Comparison of ENCODE assay signal across 34 cellular contexts in the genomic region with DNA sequence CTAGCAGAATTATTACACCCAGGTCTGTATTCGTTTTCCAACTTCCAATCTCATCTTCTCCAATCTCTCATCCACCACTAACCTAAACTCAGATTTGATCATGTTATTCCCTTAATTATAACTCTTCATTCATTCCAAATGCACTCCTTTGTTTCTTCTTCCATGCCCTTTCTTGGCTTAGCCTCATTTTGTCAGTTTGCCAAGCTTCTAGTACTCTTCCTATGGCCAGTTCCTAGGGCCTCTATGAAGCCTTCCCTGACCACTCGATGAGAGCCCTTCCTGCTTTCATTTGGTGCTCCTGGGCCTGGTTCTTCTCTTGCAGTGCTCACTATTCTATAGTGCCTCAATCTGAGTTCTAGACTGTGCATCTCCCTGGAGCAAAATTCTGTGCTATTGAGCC. TPM values are rescaled to one million over a fixed set of nuclear protein-coding genes. Genes with fewer than 3 reads are reported as not detected.
"Had no signal": no experiment of that assay in that cellular context is flagged by ENCODE, and none has a peak within 500 bp of the region (broad histone marks: within the 10 kb centered on the region; RNA-seq: fewer than 3 reads in every experiment).

No MANE protein-coding gene starts in this region.

- H3K4me3 Mint-ChIP-seq: activated naive CD8-positive, alpha-beta T cell treated with anti-CD3 and anti-CD28 coated beads, Interleukin-2, amount 50 U/mL, for 24 hours; activated T-helper 1 cell treated with anti-CD3 and anti-CD28 coated beads, Interleukin-12 subunit alpha, Interleukin-12 subunit beta, Interleukin-2, Interleukin-4 antibody, amounts not matched to agents 30 ng/mL and 10 ng/mL and 1 ng/mL, durations not matched to agents 14 hours and 24 hours and 36 hours; endodermal cell; immature natural killer cell; nephron progenitor cell; stimulated activated naive B cell treated with anti-CD40 and anti-IgM and Interleukin-4, amounts not matched to agents 10 μg/mL and 1 μg/mL and 100 μg/mL, for 72 hours; T-helper 1 cell treated with Interleukin-12 subunit alpha and Interleukin-12 subunit beta and Interleukin-4 antibody, amounts not matched to agents 30 μg/mL and 1 μg/mL, for 36 hours had no signal

- H3K9me3 Mint-ChIP-seq: activated naive CD8-positive, alpha-beta T cell treated with anti-CD3 and anti-CD28 coated beads, Interleukin-2, amount 50 U/mL, for 24 hours; activated T-helper 1 cell treated with anti-CD3 and anti-CD28 coated beads, Interleukin-12 subunit alpha, Interleukin-12 subunit beta, Interleukin-2, Interleukin-4 antibody, amounts not matched to agents 30 ng/mL and 10 ng/mL and 1 ng/mL, durations not matched to agents 14 hours and 24 hours and 36 hours; endodermal cell; immature natural killer cell; nephron progenitor cell; stimulated activated naive B cell treated with anti-CD40 and anti-IgM and Interleukin-4, amounts not matched to agents 10 μg/mL and 1 μg/mL and 100 μg/mL, for 72 hours; T-helper 1 cell treated with Interleukin-12 subunit alpha and Interleukin-12 subunit beta and Interleukin-4 antibody, amounts not matched to agents 30 μg/mL and 1 μg/mL, for 36 hours had no signal

- H3K36me3 Mint-ChIP-seq: immature natural killer cell had no signal

- DNase-seq: activated CD4-positive, alpha-beta T cell treated with anti-CD3 and anti-CD28 coated beads for 48 hours; activated CD4-positive, alpha-beta T cell treated with anti-CD3 and anti-CD28 coated beads, Interleukin-2, amount 50 U/mL, for 48 hours; activated CD8-positive, alpha-beta memory T cell treated with anti-CD3 and anti-CD28 coated beads, Interleukin-2, amount 50 U/mL, for 4 hours; activated gamma-delta T cell; activated naive CD4-positive, alpha-beta T cell treated with anti-CD3 and anti-CD28 coated beads, Interleukin-2, amount 50 U/mL, for 16 hours; activated naive CD8-positive, alpha-beta T cell treated with anti-CD3 and anti-CD28 coated beads, Interleukin-2, amount 50 U/mL, for 24 hours; activated T-cell treated with anti-CD3 and anti-CD28 coated beads, Interleukin-2, amount 50 U/mL, for 1 hour; amygdala; caudate nucleus; cortex of kidney; endodermal cell; esophagus squamous epithelium; gastrocnemius medialis; hypothalamus; immature natural killer cell; kidney; lower lobe of right lung; mucosa of descending colon; nephron progenitor cell; retina; sigmoid colon; small intestine; stimulated activated naive B cell treated with anti-CD40 and anti-IgM and Interleukin-4, amounts not matched to agents 10 μg/mL and 1 μg/mL and 100 μg/mL, for 72 hours; stomach; SW 1271; T-helper 9 cell; tibial artery; upper lobe of right lung had no signal

- H3K27me3 Mint-ChIP-seq: activated naive CD8-positive, alpha-beta T cell treated with anti-CD3 and anti-CD28 coated beads, Interleukin-2, amount 50 U/mL, for 24 hours had no signal

- ATAC-seq: activated naive CD8-positive, alpha-beta T cell treated with anti-CD3 and anti-CD28 coated beads, Interleukin-2, amount 50 U/mL, for 24 hours; gastrocnemius medialis; lower lobe of right lung; mucosa of descending colon; stimulated activated naive B cell treated with anti-CD40 and anti-IgM and Interleukin-4, amounts not matched to agents 10 μg/mL and 1 μg/mL and 100 μg/mL, for 72 hours; upper lobe of right lung had no signal

- H3K27ac Mint-ChIP-seq: activated naive CD8-positive, alpha-beta T cell treated with anti-CD3 and anti-CD28 coated beads, Interleukin-2, amount 50 U/mL, for 24 hours; activated T-helper 1 cell treated with anti-CD3 and anti-CD28 coated beads, Interleukin-12 subunit alpha, Interleukin-12 subunit beta, Interleukin-2, Interleukin-4 antibody, amounts not matched to agents 30 ng/mL and 10 ng/mL and 1 ng/mL, durations not matched to agents 14 hours and 24 hours and 36 hours; endodermal cell; immature natural killer cell; nephron progenitor cell; progenitor cell of endocrine pancreas; stimulated activated naive B cell treated with anti-CD40 and anti-IgM and Interleukin-4, amounts not matched to agents 10 μg/mL and 1 μg/mL and 100 μg/mL, for 72 hours; T-helper 1 cell treated with Interleukin-12 subunit alpha and Interleukin-12 subunit beta and Interleukin-4 antibody, amounts not matched to agents 30 μg/mL and 1 μg/mL, for 36 hours had no signal

RNA-seq across cellular contexts. Expression of a gene that starts 6.0 kb away (rescaled TPM):
- total RNA-seq: activated CD8-positive, alpha-beta memory T cell treated with anti-CD3 and anti-CD28 coated beads for 36 hours; activated T-helper 1 cell treated with anti-CD3 and anti-CD28 coated beads, Interleukin-12 subunit alpha, Interleukin-12 subunit beta, Interleukin-2, Interleukin-4 antibody, amounts not matched to agents 30 ng/mL and 10 ng/mL and 1 ng/mL, durations not matched to agents 14 hours and 24 hours and 36 hours; esophagus squamous epithelium; mesenteric fat pad; mucosa of descending colon; osteocyte; upper lobe of right lung had no signal
